Comparison of ENCODE assay signal across 1 cellular context in genomic region chr1:94926915-94927404, GRCh38.
TF ChIP-seq lines count a peak whose summit lies in the region.

Gene CNN3, minus strand, starts transcription at chr1:94927110. Its CDS starts 216 bp downstream, at chr1:94926894.

TF ChIP-seq in HepG2, 621 proteins besides CTCF, POLR2A, EP300 and RAD21 (continued from another document and continues in another):
- TF ChIP-seq ZNF275 (CRISPR knock-in tag; IDR thresholded peaks at IDR 0.05; ENCODE audit: borderline replicate concordance) (0 out of 2 replicates have a peak, but pooled peaks have one; percentile 34), CREM (IDR thresholded peaks at IDR 0.05) (no peak), CREM (CRISPR knock-in tag; IDR thresholded peaks at IDR 0.05) (no peak), MED13 (CRISPR knock-in tag; IDR thresholded peaks at IDR 0.05) (no peak), ZNF883 (CRISPR knock-in tag; IDR thresholded peaks at IDR 0.05; ENCODE audit: not compliant biosample characterization) (peak; percentile 93), KAT8 (CRISPR knock-in tag; IDR thresholded peaks at IDR 0.05) (peak; percentile 44; the same call in 1 of the 2 replicates), KMT2B (CRISPR knock-in tag; IDR thresholded peaks at IDR 0.05) (0 out of 2 replicates have a peak, but pooled peaks have one; percentile 46), RARA (CRISPR knock-in tag; IDR thresholded peaks at IDR 0.05) (peak; percentile 6; the same call in 1 of the 2 replicates), DR1 (CRISPR knock-in tag; IDR thresholded peaks at IDR 0.05) (peak; percentile 51; the same call in 1 of the 2 replicates), MYNN (CRISPR knock-in tag; IDR thresholded peaks at IDR 0.05; ENCODE audit: low read depth) (no peak), ZNF816 (CRISPR knock-in tag; IDR thresholded peaks at IDR 0.05; ENCODE audit: borderline replicate concordance) (peak; percentile 95), POLR2AphosphoS2 (IDR thresholded peaks at IDR 0.05; ENCODE audit: low read depth, low read length) (no peak), ZNF850 (CRISPR knock-in tag; conservative IDR thresholded peaks at IDR 0.05) (no peak), TFE3 (CRISPR knock-in tag; IDR thresholded peaks at IDR 0.05) (peak; percentile 55; the same call in 1 of the 2 replicates), ZNF572 (CRISPR knock-in tag; IDR thresholded peaks at IDR 0.05) (no peak), HES4 (CRISPR knock-in tag; IDR thresholded peaks at IDR 0.05; ENCODE audit: borderline replicate concordance) (0 out of 2 replicates have a peak, but pooled peaks have one; percentile 27), ZKSCAN8 (CRISPR knock-in tag; IDR thresholded peaks at IDR 0.05; ENCODE audit: borderline replicate concordance) (0 out of 2 replicates have a peak, but pooled peaks have one; percentile 14), KDM3A (CRISPR knock-in tag; IDR thresholded peaks at IDR 0.05; ENCODE audit: low read depth) (no peak), ZNF382 (CRISPR knock-in tag; IDR thresholded peaks at IDR 0.05; ENCODE audit: borderline replicate concordance) (no peak), ZNF510 (CRISPR knock-in tag; IDR thresholded peaks at IDR 0.05; ENCODE audit: low read depth) (peak; percentile 85; the same call in 1 of the 2 replicates), MIER3 (CRISPR knock-in tag; IDR thresholded peaks at IDR 0.05; ENCODE audit: borderline replicate concordance) (0 out of 2 replicates have a peak, but pooled peaks have one; percentile 17), NFYB (CRISPR knock-in tag; IDR thresholded peaks at IDR 0.05) (peak; percentile 73), ZNF687 (CRISPR knock-in tag; IDR thresholded peaks at IDR 0.05) (peak; percentile 93), ZNF574 (CRISPR knock-in tag; IDR thresholded peaks at IDR 0.05) (peak; percentile 76), PLRG1 (conservative IDR thresholded peaks at IDR 0.05) (no peak), THAP8 (CRISPR knock-in tag; IDR thresholded peaks at IDR 0.05; ENCODE audit: borderline replicate concordance) (0 out of 2 replicates have a peak, but pooled peaks have one; percentile 69), REPIN1 (CRISPR knock-in tag; IDR thresholded peaks at IDR 0.05; ENCODE audit: borderline replicate concordance, low read depth) (peak; percentile 77), ZFP36L1 (CRISPR knock-in tag; IDR thresholded peaks at IDR 0.05) (0 out of 2 replicates have a peak, but pooled peaks have one; percentile 5), ATF2 (CRISPR knock-in tag; IDR thresholded peaks at IDR 0.05) (0 out of 2 replicates have a peak, but pooled peaks have one; percentile 30), ZC3H13 (CRISPR knock-in tag; IDR thresholded peaks at IDR 0.05) (no peak), PAXIP1 (CRISPR knock-in tag; conservative IDR thresholded peaks at IDR 0.05) (peak; percentile 54), ZNF513 (CRISPR knock-in tag; conservative IDR thresholded peaks at IDR 0.05) (no peak), ZFP37 (CRISPR knock-in tag; IDR thresholded peaks at IDR 0.05; ENCODE audit: borderline replicate concordance) (0 out of 2 replicates have a peak, but pooled peaks have one; percentile 56), ZNF556 (CRISPR knock-in tag; IDR thresholded peaks at IDR 0.05; ENCODE audit: borderline replicate concordance) (peak; percentile 45), ZNF121 (CRISPR knock-in tag; IDR thresholded peaks at IDR 0.05) (0 out of 2 replicates have a peak, but pooled peaks have one; percentile 4), TFAP4 (IDR thresholded peaks at IDR 0.05; ENCODE audit: borderline replicate concordance, low read depth) (0 out of 2 replicates have a peak, but pooled peaks have one; percentile 16), STAT6 (CRISPR knock-in tag; IDR thresholded peaks at IDR 0.05; ENCODE audit: borderline replicate concordance) (0 out of 2 replicates have a peak, but pooled peaks have one; percentile 48)
